ENCODE assay signal across 9 cellular contexts in the genomic region with DNA sequence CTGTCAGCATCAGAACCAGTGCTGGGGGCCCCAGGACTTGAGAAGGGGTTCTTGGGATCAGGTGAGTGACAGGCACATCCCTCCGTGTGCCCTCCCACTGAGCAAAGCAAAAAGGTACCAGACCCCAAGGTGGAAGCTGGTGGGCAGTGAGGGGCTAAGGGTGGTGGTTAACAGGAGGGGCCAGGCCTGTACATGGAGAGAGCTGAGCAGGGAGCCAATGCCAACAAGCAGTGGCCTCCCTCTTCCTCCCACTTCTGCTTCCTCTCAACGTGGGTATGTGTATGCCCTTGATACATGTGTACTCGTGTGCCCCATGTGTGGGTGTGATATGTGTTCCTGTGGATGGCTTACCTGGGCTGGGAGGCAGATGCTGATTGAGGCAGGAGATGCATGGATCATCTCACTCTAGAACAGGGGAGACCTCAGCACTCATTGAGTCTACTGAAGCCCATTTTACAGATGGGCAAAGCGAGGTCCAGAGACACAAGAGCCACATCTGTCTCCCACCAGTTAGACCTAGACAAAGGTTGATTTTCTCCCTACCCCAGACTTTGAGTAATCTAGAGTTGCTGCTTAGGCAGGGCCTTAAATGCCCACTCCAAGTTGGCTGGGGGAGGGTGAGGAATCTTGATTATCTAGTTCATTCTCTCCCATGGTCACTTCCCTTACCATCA. TPM values are rescaled to one million over a fixed set of nuclear protein-coding genes. Genes with fewer than 3 reads are reported as not detected.
A peak's percentile ranks its signal among the peaks of the same experiment; 100 is the strongest.
DNase-seq lines count a peak whose midpoint lies in the region; ATAC-seq, FAIRE-seq and TF ChIP-seq lines count a peak whose summit lies in the region.
"Had no signal": no experiment of that assay in that cellular context is flagged by ENCODE, and none has a peak within 500 bp of the region (broad histone marks: within the 10 kb centered on the region; RNA-seq: fewer than 3 reads in every experiment).

No MANE protein-coding gene starts in this region.

- H2AK5ac ChIP-seq in mesenchymal stem cell (ENCODE audit: low read length, severe bottlenecking), result no peak overlapping the region

- H2BK12ac ChIP-seq in mesenchymal stem cell (ENCODE audit: low read length in 2 of 2), result no peak overlapping the region

- intact Hi-C loops in testis (cut with DNase I; ENCODE audit: low total_unique reads), result no loop called here

- no peak overlapping the region for H3K27ac ChIP-seq in astrocyte (ENCODE audit: low read depth, low read length)
- H3K27ac ChIP-seq in mesenchymal stem cell (ENCODE audit: low read length, poor library complexity, severe bottlenecking), result no peak overlapping the region
- H3K27ac ChIP-seq in testis, result no peak overlapping the region

- H3K9me3 ChIP-seq in astrocyte (ENCODE audit: insufficient read depth, low read depth, low read length) (no peaks in the 10 kb centered on the region), mesenchymal stem cell (ENCODE audit: control insufficient read depth, low read length) (peaks cover 4% of the 10 kb centered on the region), testis (no peaks in the 10 kb centered on the region)

- no peak for TF ChIP-seq CTCF in astrocyte (IDR thresholded peaks at IDR 0.05; ENCODE audit: insufficient read depth, low read depth, low read length)
- TF ChIP-seq CTCF in testis (IDR thresholded peaks at IDR 0.05), result no peak

- ATAC-seq in activated CD8-positive, alpha-beta memory T cell treated with anti-CD3 and anti-CD28 coated beads, Interleukin-2, amount 10 ng/mL, durations not matched to agents 7 days and 5 days, result no peak
- ATAC-seq in GM21367 (IDR thresholded peaks at IDR 0.05; ENCODE audit: unreplicated experiment) (no peak), HG03442 (IDR thresholded peaks at IDR 0.05; ENCODE audit: unreplicated experiment) (no peak)

- DNase-seq in activated CD8-positive, alpha-beta memory T cell treated with anti-CD3 and anti-CD28 coated beads, Interleukin-2, amount 10 ng/mL, durations not matched to agents 7 days and 5 days, result peak; percentile 33
- no peak for DNase-seq in activated CD8-positive, alpha-beta memory T cell treated with anti-CD3 and anti-CD28 coated beads for 24 hours
- DNase-seq in astrocyte (ENCODE audit: low read depth) (no peak), mesenchymal stem cell (no peak), testis (peak; percentile 6), NCI-H2171 (lab: John Stamatoyannopoulos, UW) (no peak)

- 72% methylated on average over 2 of the region's 4 CpGs for WGBS in mesenchymal stem cell
- WGBS in testis, 2 donors, result 57 to 70% methylated on average over 4 of the region's 4 CpGs

- no peak overlapping the region for H3K4ac ChIP-seq in mesenchymal stem cell (ENCODE audit: low read depth in 1 of 2, low read length in 2 of 2)

- H3K79me2 ChIP-seq in astrocyte (ENCODE audit: insufficient read depth, low read length), result no peaks in the 10 kb centered on the region

- H3K79me1 ChIP-seq in mesenchymal stem cell (replicated peaks; ENCODE audit: low read length, poor library complexity, severe bottlenecking), result no peaks in the 10 kb centered on the region

- H4K8ac ChIP-seq in mesenchymal stem cell (ENCODE audit: low read length), result peak overlapping the region; percentile 3

- H3K14ac ChIP-seq in mesenchymal stem cell (ENCODE audit: low read length in 2 of 2), result peak overlapping the region in 1 of 2 experiments; percentile 56

- H2BK120ac ChIP-seq in mesenchymal stem cell (ENCODE audit: low read depth, low read length), result no peak overlapping the region

- H3K27me3 ChIP-seq in astrocyte (ENCODE audit: insufficient read depth, low read length) (peaks cover 26% of the 10 kb centered on the region), mesenchymal stem cell (ENCODE audit: control insufficient read depth in 1 of 2, insufficient read depth in 1 of 2, low read length in 2 of 2) (peaks cover 48 to 81% of the 10 kb centered on the region in 2 experiments), testis (no peaks in the 10 kb centered on the region)

- no peak overlapping the region for H4K91ac ChIP-seq in mesenchymal stem cell (ENCODE audit: low read length)

- H3K36me3 ChIP-seq in astrocyte (ENCODE audit: insufficient read depth, low read length) (no peaks in the 10 kb centered on the region), mesenchymal stem cell (ENCODE audit: control insufficient read depth in 1 of 2, insufficient read depth in 2 of 2, low read depth in 1 of 2, low read length in 2 of 2) (no peaks in the 10 kb centered on the region), testis (ENCODE audit: low read depth, missing control alignments) (no peaks in the 10 kb centered on the region)

- peaks cover 35% of the 10 kb centered on the region for H3K4me1 Mint-ChIP-seq in activated CD8-positive, alpha-beta memory T cell treated with anti-CD3 and anti-CD28 coated beads, Interleukin-2, amount 10 ng/mL, durations not matched to agents 7 days and 5 days
- H3K4me1 Mint-ChIP-seq in astrocyte (ENCODE audit: low read depth, unreplicated experiment), result peaks cover 4% of the 10 kb centered on the region

- no peak for FAIRE-seq in astrocyte (lab: Jason Lieb, UNC)
- FAIRE-seq: GM18507 had no signal

- peak overlapping the region in 1 of 2 experiments; percentile 57 for H3K23ac ChIP-seq in mesenchymal stem cell (ENCODE audit: low read length in 2 of 2)

- H2BK15ac ChIP-seq in mesenchymal stem cell (ENCODE audit: low read depth, poor library complexity, severe bottlenecking), result no peak overlapping the region

- H3K9me3 Mint-ChIP-seq in activated CD8-positive, alpha-beta memory T cell treated with anti-CD3 and anti-CD28 coated beads, Interleukin-2, amount 10 ng/mL, durations not matched to agents 7 days and 5 days (ENCODE audit: low read depth), result no peaks in the 10 kb centered on the region
- H3K9me3 Mint-ChIP-seq in astrocyte (ENCODE audit: unreplicated experiment), result peaks cover 3% of the 10 kb centered on the region

- CTCF ChIA-PET in activated CD8-positive, alpha-beta memory T cell treated with anti-CD3 and anti-CD28 coated beads, Interleukin-2, amount 10 ng/mL, durations not matched to agents 7 days and 5 days (lab: Charles Lee), result interaction anchor here (0.5 to 2.9 kb wide), 4 partner anchors 23 to 1117 kb away, joined by 3 to 42 read pairs (median 6); no protein-coding TSS in a partner anchor

- no peaks in the 10 kb centered on the region for H4K20me1 ChIP-seq in astrocyte (ENCODE audit: insufficient read depth, low read length)

- no peak overlapping the region for H3K9ac ChIP-seq in astrocyte (ENCODE audit: low read length)
- H3K9ac ChIP-seq in mesenchymal stem cell (ENCODE audit: low read length), result no peak overlapping the region

- H3K4me3 ChIP-seq in astrocyte (ENCODE audit: insufficient read depth, low read depth, low read length) (no peak overlapping the region), mesenchymal stem cell (ENCODE audit: insufficient read depth in 1 of 2, low read depth in 1 of 2, low read length in 2 of 2) (no peak overlapping the region), testis (no peak overlapping the region)

- H3K4me2 ChIP-seq in astrocyte (ENCODE audit: low read length), result peak overlapping the region; percentile 83
- H3K4me2 ChIP-seq in mesenchymal stem cell (ENCODE audit: low read length, poor library complexity, severe bottlenecking), result no peak overlapping the region

- TF ChIP-seq POLR2A in testis (IDR thresholded peaks at IDR 0.05), result no peak

- no peaks in the 10 kb centered on the region for H3K36me3 Mint-ChIP-seq in activated CD8-positive, alpha-beta memory T cell treated with anti-CD3 and anti-CD28 coated beads, Interleukin-2, amount 10 ng/mL, durations not matched to agents 7 days and 5 days
- no peaks in the 10 kb centered on the region for H3K36me3 Mint-ChIP-seq in astrocyte (ENCODE audit: low read depth, unreplicated experiment)

- H2AFZ ChIP-seq in astrocyte (ENCODE audit: low read depth, low read length) (no peak overlapping the region), mesenchymal stem cell (ENCODE audit: low read depth, low read length) (no peak overlapping the region)

- peaks cover 10% of the 10 kb centered on the region for H3K4me1 ChIP-seq in astrocyte (ENCODE audit: insufficient read depth, low read length)
- H3K4me1 ChIP-seq in mesenchymal stem cell (ENCODE audit: control insufficient read depth, insufficient read depth, low read depth, low read length), result peaks cover 18% of the 10 kb centered on the region
- peaks cover 10% of the 10 kb centered on the region for H3K4me1 ChIP-seq in testis

- H2BK5ac ChIP-seq in mesenchymal stem cell (ENCODE audit: low read depth, low read length, poor library complexity, severe bottlenecking), result no peak overlapping the region

- no peak overlapping the region for H3K27ac Mint-ChIP-seq in activated CD8-positive, alpha-beta memory T cell treated with anti-CD3 and anti-CD28 coated beads, Interleukin-2, amount 10 ng/mL, durations not matched to agents 7 days and 5 days
- no peak overlapping the region for H3K27ac Mint-ChIP-seq in astrocyte (ENCODE audit: unreplicated experiment)

- no peak overlapping the region for H3K18ac ChIP-seq in mesenchymal stem cell (ENCODE audit: low read depth in 1 of 2, low read length in 2 of 2)

- H3K4me3 Mint-ChIP-seq in activated CD8-positive, alpha-beta memory T cell treated with anti-CD3 and anti-CD28 coated beads, Interleukin-2, amount 10 ng/mL, durations not matched to agents 7 days and 5 days, result peak overlapping the region; percentile 29
- no peak overlapping the region for H3K4me3 Mint-ChIP-seq in astrocyte (ENCODE audit: unreplicated experiment)

- peaks cover 42% of the 10 kb centered on the region for H3K27me3 Mint-ChIP-seq in activated CD8-positive, alpha-beta memory T cell treated with anti-CD3 and anti-CD28 coated beads, Interleukin-2, amount 10 ng/mL, durations not matched to agents 7 days and 5 days
- H3K27me3 Mint-ChIP-seq in astrocyte (ENCODE audit: low read depth, unreplicated experiment), result peaks cover 63% of the 10 kb centered on the region

RNA-seq across cellular contexts. Expression of a gene that starts 0.9 kb away (rescaled TPM):
- total RNA-seq in activated CD8-positive, alpha-beta memory T cell treated with anti-CD3 and anti-CD28 coated beads, Interleukin-2, amount 10 ng/mL, durations not matched to agents 7 days and 5 days, result 1 to 10 TPM in 1 of 2 experiments, under 1 TPM in 1; 0.14 to 1.9 TPM
- total RNA-seq in astrocyte (0.68 TPM in 1 of 2 replicates, not detected in the other), testis (10 to 100 TPM in 1 of 2 donors, 1 to 10 TPM in 1; 4.6 to 10.2 TPM)
- polyA plus RNA-seq in mesenchymal stem cell (2013, experiment 1 of 2), result 3.8 TPM
- 3.9 TPM for polyA plus RNA-seq in mesenchymal stem cell (2013, experiment 2 of 2)
- polyA plus RNA-seq in testis (ENCODE audit: insufficient read depth, low read depth, low replicate concordance), result 3.4 TPM

Comparison
In these comparisons a context has a peak if more than half of its experiments do, and no peak if none do; other contexts are left out.
1. DNase-seq: peak in activated CD8-positive, alpha-beta memory T cell treated with anti-CD3 and anti-CD28 coated beads, Interleukin-2, amount 10 ng/mL, durations not matched to agents 7 days and 5 days (single experiment) and testis (single experiment); none in activated CD8-positive, alpha-beta memory T cell treated with anti-CD3 and anti-CD28 coated beads for 24 hours (single experiment), astrocyte (single experiment), mesenchymal stem cell (single experiment) and NCI-H2171 (single experiment).